8 cellular contexts compared by ENCODE assay signal in the genomic region with DNA sequence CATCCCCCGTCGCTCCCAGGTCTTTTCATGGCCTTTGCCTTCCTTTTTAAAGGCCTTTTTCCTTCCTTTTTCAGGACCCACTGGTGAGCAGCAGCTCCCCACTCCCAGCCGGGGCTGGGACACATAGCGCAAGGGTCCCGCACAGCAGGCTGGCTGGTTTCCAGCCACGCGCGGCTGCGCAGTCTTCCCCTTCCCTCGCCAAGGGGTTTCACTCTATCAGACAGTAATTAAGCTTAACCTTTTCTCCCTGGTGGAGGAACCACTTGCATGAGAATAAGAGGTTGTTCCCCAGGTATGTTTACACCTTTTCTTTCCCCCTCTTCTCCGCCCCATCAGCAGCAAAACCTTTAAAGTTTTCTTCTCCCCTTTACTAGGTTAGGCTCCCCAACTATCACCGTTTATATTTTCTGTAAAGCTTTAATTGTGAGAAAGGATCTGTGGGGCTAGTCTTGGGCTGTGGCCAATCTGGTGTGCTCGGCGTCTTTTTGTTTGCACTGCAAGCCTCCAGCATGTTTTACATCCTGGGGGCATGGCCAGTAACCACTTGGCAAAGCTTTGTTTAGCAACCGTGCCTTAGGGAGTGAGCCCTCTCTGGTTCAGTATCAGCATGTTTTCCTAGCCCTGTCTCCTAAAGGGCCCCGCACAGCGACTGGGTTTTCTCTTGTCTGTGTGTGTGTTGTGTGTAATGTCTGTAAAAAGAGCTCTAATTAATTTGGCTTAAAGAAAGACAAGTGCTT.
A peak's percentile ranks its signal among the peaks of the same experiment; 100 is the strongest.
DNase-seq lines count a peak whose midpoint lies in the region; ATAC-seq, FAIRE-seq and TF ChIP-seq lines count a peak whose summit lies in the region.

No MANE protein-coding gene starts in this region.

- no peaks in the 10 kb centered on the region for H3K9me3 ChIP-seq in fibroblast of lung (ENCODE audit: control insufficient read depth, insufficient read depth, low read depth, low read length)

- peak overlapping the region; percentile 68 for H3K27ac Mint-ChIP-seq in osteocyte (ENCODE audit: unreplicated experiment)

- peak overlapping the region; percentile 22 for H3K4me3 Mint-ChIP-seq in osteocyte (ENCODE audit: unreplicated experiment)

- peak overlapping the region; percentile 28 for H2AFZ ChIP-seq in fibroblast of lung (ENCODE audit: low read length)

- ATAC-seq in HG03378 (IDR thresholded peaks at IDR 0.05; ENCODE audit: unreplicated experiment) = no peak
- no peak for ATAC-seq in HG03520 (IDR thresholded peaks at IDR 0.05; ENCODE audit: unreplicated experiment)

- peak; percentile 79 for DNase-seq in DMS79 (lab: John Stamatoyannopoulos, UW)
- DNase-seq in NCI-H446 treated with DMSO at 0.1 percent for 48 hours (lab: John Stamatoyannopoulos, UW) = peak; percentile 2
- peak; percentile 29 to 39 for DNase-seq in fibroblast of lung (ENCODE audit: low read depth in 2 of 2)
- no peak for DNase-seq in osteocyte (ENCODE audit: extremely low spot score, unreplicated experiment)
- DNase-seq in urothelium cell line (ENCODE audit: low spot score) = no peak
- no peak for DNase-seq in ACHN

- no peak overlapping the region for H3K27ac ChIP-seq in fibroblast of lung (ENCODE audit: insufficient read depth, low read length)

- H3K4me1 Mint-ChIP-seq in osteocyte (ENCODE audit: unreplicated experiment) = peaks cover 40% of the 10 kb centered on the region

- H3K9ac ChIP-seq in fibroblast of lung (ENCODE audit: insufficient read depth, low read length) = no peak overlapping the region

- H3K9me3 Mint-ChIP-seq in osteocyte (ENCODE audit: unreplicated experiment) = peaks cover 1% of the 10 kb centered on the region

- peaks cover 1% of the 10 kb centered on the region for H3K36me3 Mint-ChIP-seq in osteocyte (ENCODE audit: unreplicated experiment)

- no peaks in the 10 kb centered on the region for H3K4me1 ChIP-seq in fibroblast of lung (ENCODE audit: control insufficient read depth, extremely low read depth, insufficient read depth, low read length)

- H3K36me3 ChIP-seq in fibroblast of lung (ENCODE audit: control insufficient read depth, insufficient read depth, low read length) = no peaks in the 10 kb centered on the region

- H3K4me3 ChIP-seq in fibroblast of lung (replicated peaks in 1 of 4; ENCODE audit: control extremely low read depth in 1 of 4, insufficient read depth in 1 of 4, low read depth in 3 of 4, low read length in 4 of 4) = peak overlapping the region; percentile 5 to 62 (median 39)

- H3K4me2 ChIP-seq in fibroblast of lung (ENCODE audit: extremely low read depth, insufficient read depth, low read length) = peak overlapping the region; percentile 75

- no peaks in the 10 kb centered on the region for H3K79me2 ChIP-seq in fibroblast of lung (ENCODE audit: control insufficient read depth, insufficient read depth, low read length)

- no peaks in the 10 kb centered on the region for H3K27me3 Mint-ChIP-seq in osteocyte (ENCODE audit: unreplicated experiment)

- no peak for FAIRE-seq in urothelium cell line (lab: Jason Lieb, UNC)

- in situ Hi-C loops in ACHN (cut with HindIII; ENCODE audit: low pct_ligation_motif_present, low pct_unique_long_range_greater_than_20kb, low sequenced_read_pairs) = no loop called here

- H4K20me1 ChIP-seq in fibroblast of lung (ENCODE audit: control insufficient read depth, extremely low read depth, insufficient read depth, low read length) = no peaks in the 10 kb centered on the region

- TF ChIP-seq CTCF in fibroblast of lung (conservative IDR thresholded peaks at IDR 0.05 in 1 of 2, IDR thresholded peaks at IDR 0.05 in 1 of 2; ENCODE audit: low read depth in 1 of 2, low read length in 2 of 2) (no peak), osteocyte (IDR thresholded peaks at IDR 0.05) (no peak)

- no peaks in the 10 kb centered on the region for H3K27me3 ChIP-seq in fibroblast of lung (ENCODE audit: control insufficient read depth, insufficient read depth, low read length)

Comparison
In these comparisons a context has a peak if more than half of its experiments do, and no peak if none do; other contexts are left out.
1. DNase-seq: peak in DMS79 (single experiment), NCI-H446 treated with DMSO at 0.1 percent for 48 hours (single experiment) and fibroblast of lung (2 of 2); none in osteocyte (single experiment), urothelium cell line (single experiment) and ACHN (single experiment).